Comparison of ENCODE assay signal across 1 cellular context in genomic region chr6:136158398-136158797, GRCh38.
TF ChIP-seq lines count a peak whose summit lies in the region.

No MANE protein-coding gene starts in this region.

TF ChIP-seq in SK-N-SH, 30 proteins besides CTCF, POLR2A, EP300 and RAD21 (continued from another document):
- TF ChIP-seq PBX3 (IDR thresholded peaks at IDR 0.05) (no peak), RFX5 (IDR thresholded peaks at IDR 0.05; ENCODE audit: low read length) (no peak), FOXJ3 (CRISPR knock-in tag; IDR thresholded peaks at IDR 0.05) (no peak)
